In the genomic region with DNA sequence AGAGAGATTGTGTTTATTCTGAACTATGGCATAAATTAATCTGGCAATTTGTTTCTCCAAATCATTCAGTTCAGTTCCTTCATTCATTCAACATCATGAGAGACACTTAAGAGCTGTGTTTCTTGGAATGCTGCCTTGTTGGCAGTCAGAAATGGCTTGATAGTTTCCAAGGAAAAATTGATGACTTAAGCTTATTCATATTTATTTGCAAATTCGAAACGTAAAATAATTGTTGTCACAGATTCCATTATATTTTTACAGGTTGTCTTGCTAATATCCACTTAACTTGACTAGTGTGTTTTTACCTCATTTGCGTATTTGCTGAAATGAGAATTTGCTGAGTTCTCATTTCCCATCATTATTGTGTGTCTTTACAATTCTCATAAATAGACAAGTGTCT, we compare ENCODE assay signal across 28 cellular contexts.
DNase-seq lines count a peak whose midpoint lies in the region; ATAC-seq, FAIRE-seq and TF ChIP-seq lines count a peak whose summit lies in the region.
"Had no signal": no experiment of that assay in that cellular context is flagged by ENCODE, and none has a peak within 500 bp of the region (broad histone marks: within the 10 kb centered on the region; RNA-seq: fewer than 3 reads in every experiment).

No MANE protein-coding gene starts in this region.

- H3K36me3 ChIP-seq in HepG2 (replicated peaks in 1 of 2; ENCODE audit: control insufficient read depth in 1 of 2, insufficient read depth in 2 of 2, low read length in 2 of 2) (no peaks in the 10 kb centered on the region), right lobe of liver (no peaks in the 10 kb centered on the region), K562 (ENCODE audit: control insufficient read depth, insufficient read depth, low read length) (no peaks in the 10 kb centered on the region), neural progenitor cell (no peaks in the 10 kb centered on the region)
- H3K36me3 ChIP-seq: BE2C, BLaER1 had no signal

- no peak for TF ChIP-seq RAD21 in HepG2 (CRISPR knock-in tag; IDR thresholded peaks at IDR 0.05)
- no peak for TF ChIP-seq RAD21 in K562 (CRISPR knock-in tag; conservative IDR thresholded peaks at IDR 0.05 in 1 of 2, IDR thresholded peaks at IDR 0.05 in 1 of 2)

- H3K27ac Mint-ChIP-seq in neural progenitor cell: peak overlapping the region; percentile 94
- H3K27ac Mint-ChIP-seq: CD14-positive monocyte; CD4-positive, CD25-positive, alpha-beta regulatory T cell; CD8-positive, alpha-beta memory T cell had no signal

- TF ChIP-seq CTCF in HepG2 (CRISPR knock-in tag; IDR thresholded peaks at IDR 0.05): no peak
- no peak for TF ChIP-seq CTCF in right lobe of liver (IDR thresholded peaks at IDR 0.05)
- TF ChIP-seq CTCF in K562 (IDR thresholded peaks at IDR 0.05 in 2 of 3, conservative IDR thresholded peaks at IDR 0.05 in 1 of 3; ENCODE audit: insufficient read depth in 2 of 3, low read depth in 1 of 3, low read length in 3 of 3): no peak
- TF ChIP-seq CTCF in neural progenitor cell (IDR thresholded peaks at IDR 0.05): no peak

- no peaks in the 10 kb centered on the region for H3K79me2 ChIP-seq in HepG2 (ENCODE audit: insufficient read depth, low read length)
- H3K79me2 ChIP-seq in K562 (ENCODE audit: control insufficient read depth, insufficient read depth, low read length): no peaks in the 10 kb centered on the region
- H3K79me2 ChIP-seq in neural progenitor cell (ENCODE audit: low read depth): no peaks in the 10 kb centered on the region

- no peaks in the 10 kb centered on the region for H3K27me3 ChIP-seq in HepG2 (ENCODE audit: control insufficient read depth in 1 of 2, insufficient read depth in 2 of 2, low read length in 2 of 2)
- no peaks in the 10 kb centered on the region for H3K27me3 ChIP-seq in right lobe of liver
- no peaks in the 10 kb centered on the region for H3K27me3 ChIP-seq in K562 (ENCODE audit: control insufficient read depth in 2 of 2, insufficient read depth in 2 of 2, low read length in 2 of 2)
- no peaks in the 10 kb centered on the region for H3K27me3 ChIP-seq in neural progenitor cell
- H3K27me3 ChIP-seq: BE2C, BLaER1 had no signal

- H3F3A ChIP-seq in neural progenitor cell (ENCODE audit: low read depth): peaks cover 27% of the 10 kb centered on the region

- H2AFZ ChIP-seq in HepG2 (ENCODE audit: low read length): no peak overlapping the region
- no peak overlapping the region for H2AFZ ChIP-seq in K562 (ENCODE audit: low read depth, low read length)
- no peak overlapping the region for H2AFZ ChIP-seq in neural progenitor cell (replicated peaks)

- peaks cover 4% of the 10 kb centered on the region for H3K9me3 Mint-ChIP-seq in neural progenitor cell

- no TSS peak for BruUV-seq in HepG2 (replicated peaks; lab: Mats Ljungman, UMichigan)
- no TSS peak for BruUV-seq in K562 (replicated peaks; lab: Mats Ljungman, UMichigan)

- H3K36me3 Mint-ChIP-seq in neural progenitor cell: no peaks in the 10 kb centered on the region
- H3K36me3 Mint-ChIP-seq: CD14-positive monocyte; CD4-positive, alpha-beta memory T cell; CD4-positive, CD25-positive, alpha-beta regulatory T cell; CD8-positive, alpha-beta memory T cell had no signal

- H3K9me3 ChIP-seq in HepG2 (ENCODE audit: low read length) (no peaks in the 10 kb centered on the region), right lobe of liver (no peaks in the 10 kb centered on the region), K562 (replicated peaks; ENCODE audit: control insufficient read depth, insufficient read depth, low read depth, low read length) (no peaks in the 10 kb centered on the region), neural progenitor cell (ENCODE audit: low read depth) (no peaks in the 10 kb centered on the region)
- H3K9me3 ChIP-seq: BE2C, BLaER1 had no signal

- H4K20me1 ChIP-seq in HepG2 (ENCODE audit: insufficient read depth, low read length): no peaks in the 10 kb centered on the region
- H4K20me1 ChIP-seq in K562 (replicated peaks; ENCODE audit: control insufficient read depth, insufficient read depth, low read length): no peaks in the 10 kb centered on the region
- H4K20me1 ChIP-seq in neural progenitor cell (ENCODE audit: low read depth): no peaks in the 10 kb centered on the region
- H4K20me1 ChIP-seq: BLaER1 had no signal

- H3K4me3 ChIP-seq in HepG2 (replicated peaks in 1 of 3; ENCODE audit: insufficient read depth in 1 of 3, low read depth in 2 of 3, low read length in 3 of 3): no peak overlapping the region
- no peak overlapping the region for H3K4me3 ChIP-seq in right lobe of liver
- H3K4me3 ChIP-seq in K562: no peak overlapping the region
- no peak overlapping the region for H3K4me3 ChIP-seq in neural progenitor cell
- H3K4me3 ChIP-seq: BLaER1, GM12878 had no signal

- CTCF ChIA-PET in HepG2 (lab: Yijun Ruan, JAX; ENCODE audit: low intra/inter-chr PET ratio, low total read pairs): no interaction called here
- CTCF ChIA-PET in K562 (lab: Yijun Ruan, JAX; ENCODE audit: low intra/inter-chr PET ratio): no interaction called here

- no peaks in the 10 kb centered on the region for H3K9me1 ChIP-seq in K562 (ENCODE audit: control insufficient read depth, insufficient read depth, low read length)

- H3K4me3 Mint-ChIP-seq in neural progenitor cell: no peak overlapping the region
- H3K4me3 Mint-ChIP-seq: CD14-positive monocyte; CD4-positive, alpha-beta memory T cell; CD4-positive, CD25-positive, alpha-beta regulatory T cell; CD8-positive, alpha-beta memory T cell had no signal

- in situ Hi-C loops in HepG2 (cut with HindIII; ENCODE audit: extremely low pct_ligation_motif_present, low pct_unique_long_range_greater_than_20kb): no loop called here
- in situ Hi-C loops in K562 (cut with MboI): no loop called here

- H3K4me2 ChIP-seq in HepG2 (ENCODE audit: low read depth, low read length) (no peak overlapping the region), K562 (ENCODE audit: insufficient read depth, low read length) (no peak overlapping the region), neural progenitor cell (peak overlapping the region; percentile 11)
- H3K4me2 ChIP-seq: BLaER1 had no signal

- no peak for FAIRE-seq in HepG2 (lab: Jason Lieb, UNC)
- no peak for FAIRE-seq in K562 (lab: Jason Lieb, UNC)
- FAIRE-seq: GM12878, GM12892, GM18507 had no signal

- TF ChIP-seq POLR2A in HepG2 (IDR thresholded peaks at IDR 0.05; ENCODE audit: insufficient read depth in 1 of 2, low read depth in 2 of 2, low read length in 2 of 2) (no peak), right lobe of liver (IDR thresholded peaks at IDR 0.05) (no peak), K562 (conservative IDR thresholded peaks at IDR 0.05) (no peak)

- H3K27me3 Mint-ChIP-seq in neural progenitor cell (ENCODE audit: insufficient read depth, low read depth): peaks cover 5% of the 10 kb centered on the region

- POLR2A ChIA-PET in HepG2 (lab: Yijun Ruan, JAX): no interaction called here
- POLR2A ChIA-PET in K562 (lab: Yijun Ruan, JAX): no interaction called here

- H3K27ac ChIP-seq in HepG2 (ENCODE audit: extremely low read length, insufficient read depth, low read length): no peak overlapping the region
- no peak overlapping the region for H3K27ac ChIP-seq in right lobe of liver
- H3K27ac ChIP-seq in K562 (ENCODE audit: extremely low read depth, low read depth, low read length): no peak overlapping the region
- H3K27ac ChIP-seq in neural progenitor cell: no peak overlapping the region
- H3K27ac ChIP-seq: 22Rv1, BLaER1 had no signal

- H3K4me1 ChIP-seq in HepG2 (ENCODE audit: insufficient read depth, low read length) (no peaks in the 10 kb centered on the region), right lobe of liver (no peaks in the 10 kb centered on the region), K562 (replicated peaks in 1 of 2; ENCODE audit: control insufficient read depth in 2 of 2, insufficient read depth in 2 of 2, low read length in 2 of 2) (no peaks in the 10 kb centered on the region), neural progenitor cell (peaks cover 40% of the 10 kb centered on the region)
- H3K4me1 ChIP-seq: BE2C, BLaER1 had no signal

- peaks cover 63% of the 10 kb centered on the region for H3K4me1 Mint-ChIP-seq in neural progenitor cell
- H3K4me1 Mint-ChIP-seq: CD14-positive monocyte; CD4-positive, alpha-beta memory T cell; CD4-positive, CD25-positive, alpha-beta regulatory T cell; CD8-positive, alpha-beta memory T cell had no signal

- H3K9ac ChIP-seq in HepG2 (ENCODE audit: insufficient read depth, low read depth, low read length) (no peak overlapping the region), K562 (ENCODE audit: insufficient read depth in 1 of 2, low read depth in 2 of 2, low read length in 2 of 2) (no peak overlapping the region), neural progenitor cell (no peak overlapping the region)
- H3K9ac ChIP-seq: BLaER1 had no signal

- DNase-seq in HepG2 (ENCODE audit: low spot score) (no peak), right lobe of liver (no peak), NCI-H446 treated with DMSO at 0.1 percent for 48 hours (lab: John Stamatoyannopoulos, UW) (peak; percentile 38), K562 (ENCODE audit: extremely low read depth in 1 of 4, low spot score in 3 of 4) (no peak), neural progenitor cell (ENCODE audit: low spot score) (no peak), NCI-H345 treated with DMSO at 0.1 percent for 48 hours (lab: John Stamatoyannopoulos, UW; ENCODE audit: unreplicated experiment) (no peak), NCI-H1930 (lab: John Stamatoyannopoulos, UW) (no peak)
- DNase-seq: ACHN; BE2C; C1 segment of cervical spinal cord; CD4-positive, alpha-beta memory T cell; CD4-positive, CD25-positive, alpha-beta regulatory T cell; CD8-positive, alpha-beta memory T cell; COR-L47; DMS 273 treated with DMSO at 0.1 percent for 48 hours; DMS153; DMS53; DMS79; DND-41; EL; GDM1 had no signal

- TF ChIP-seq EP300 in HepG2 (IDR thresholded peaks at IDR 0.05; ENCODE audit: low read depth in 2 of 2, low read length in 2 of 2) (no peak), HepG2 (CRISPR knock-in tag; IDR thresholded peaks at IDR 0.05; ENCODE audit: borderline replicate concordance) (no peak), K562 (IDR thresholded peaks at IDR 0.05; ENCODE audit: low read length) (no peak)

- intact Hi-C loops in HepG2 (cut with micrococcal nuclease; ENCODE audit: unreplicated experiment): no loop called here
- intact Hi-C loops in right lobe of liver (cut with DNase I): no loop called here
- intact Hi-C loops in K562 (cut with micrococcal nuclease): no loop called here

- 7% methylated on average over 3 of the region's 3 CpGs for WGBS in HepG2 (ENCODE audit: low lambda C conversion rate)
- WGBS in right lobe of liver (ENCODE audit: insufficient coverage, low coverage, low lambda C conversion rate, missing lambda C conversion rate): 71% methylated on average over 3 of the region's 3 CpGs
- WGBS in K562 (ENCODE audit: insufficient coverage, low coverage, missing lambda C conversion rate): 0% methylated on average over 3 of the region's 3 CpGs

- ATAC-seq in HepG2 (no peak), right lobe of liver (no peak), K562 (no peak), HG02870 (IDR thresholded peaks at IDR 0.05; ENCODE audit: unreplicated experiment) (no peak)
- ATAC-seq: GM12878 had no signal

TF ChIP-seq in HepG2, 621 proteins besides CTCF, POLR2A, EP300 and RAD21 (continues in another document):
- peak; percentile 47 to 75; a peak in 3 of 4 replicates for TF ChIP-seq MAFK (conservative IDR thresholded peaks at IDR 0.05 in 1 of 2, IDR thresholded peaks at IDR 0.05 in 1 of 2; ENCODE audit: low read length in 2 of 2)

TF ChIP-seq in K562, 482 proteins besides CTCF, POLR2A, EP300 and RAD21 (continues in another document):
- TF ChIP-seq SIRT6 (IDR thresholded peaks at IDR 0.05; ENCODE audit: low read depth, low read length) (no peak), MAFG (tag; conservative IDR thresholded peaks at IDR 0.05) (peak; percentile 21; the same call in 1 of the 2 replicates)
